8 cellular contexts compared by ENCODE assay signal in the genomic region with DNA sequence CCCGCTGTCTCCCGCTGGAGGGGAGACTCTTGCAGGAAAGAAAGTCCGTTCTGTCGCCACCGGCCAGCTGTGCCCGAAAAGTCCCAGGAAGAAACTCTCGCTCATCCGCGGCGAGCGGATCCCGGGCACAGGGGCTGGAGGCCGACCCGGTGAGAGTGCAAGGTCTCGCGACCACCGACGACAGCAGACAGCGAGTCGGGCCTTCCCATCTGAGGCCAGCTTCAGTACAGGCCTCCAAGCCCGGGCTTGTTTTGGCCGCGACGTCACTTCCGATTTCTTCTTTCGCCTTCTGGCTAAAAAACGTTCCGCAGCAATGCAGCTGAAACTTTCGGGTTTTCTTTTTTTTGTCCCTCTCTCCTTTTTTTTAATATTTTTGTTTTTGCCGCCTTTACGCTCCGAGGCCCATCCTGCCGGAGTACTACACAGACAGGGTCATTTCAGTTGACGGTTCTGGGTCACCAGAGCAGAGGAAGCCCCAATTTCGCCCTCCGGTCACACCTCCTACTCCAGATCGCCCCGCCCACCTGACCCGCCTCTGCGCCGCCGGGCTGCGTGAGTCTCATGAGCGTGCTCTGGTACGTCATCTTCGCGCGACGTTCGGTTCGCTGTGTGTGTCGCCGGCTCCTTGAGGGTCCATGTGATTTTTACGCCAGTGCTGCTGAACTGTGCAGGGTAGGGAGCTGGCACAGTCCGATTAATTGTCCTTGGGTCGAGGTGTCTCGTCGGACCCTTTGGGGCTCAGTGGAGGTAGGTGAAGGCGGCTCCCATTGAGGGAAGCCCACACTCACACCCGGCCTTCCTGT. TPM values are rescaled to one million over a fixed set of nuclear protein-coding genes. Genes with fewer than 3 reads are reported as not detected.
A peak's percentile ranks its signal among the peaks of the same experiment; 100 is the strongest.
DNase-seq lines count a peak whose midpoint lies in the region; ATAC-seq lines count a peak whose summit lies in the region.

A gene with protein sequence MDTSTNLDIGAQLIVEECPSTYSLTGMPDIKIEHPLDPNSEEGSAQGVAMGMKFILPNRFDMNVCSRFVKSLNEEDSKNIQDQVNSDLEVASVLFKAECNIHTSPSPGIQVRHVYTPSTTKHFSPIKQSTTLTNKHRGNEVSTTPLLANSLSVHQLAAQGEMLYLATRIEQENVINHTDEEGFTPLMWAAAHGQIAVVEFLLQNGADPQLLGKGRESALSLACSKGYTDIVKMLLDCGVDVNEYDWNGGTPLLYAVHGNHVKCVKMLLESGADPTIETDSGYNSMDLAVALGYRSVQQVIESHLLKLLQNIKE (minus strand): TSS at position 474 of the 803 bp plus-strand sequence. CDS start 2,758 bp downstream, outside the sequence.
Gene UTP15, plus strand, starts transcription at position 578 of the 803 bp plus-strand sequence. CDS start 1,602 bp downstream, outside the sequence.

- peak; percentile 91 for DNase-seq in AG08396 (ENCODE audit: low spot score)
- DNase-seq in NCI-H345 treated with DMSO at 0.1 percent for 48 hours (lab: John Stamatoyannopoulos, UW; ENCODE audit: unreplicated experiment): peak; percentile 74
- DNase-seq in activated CD4-positive, CD25-positive, alpha-beta regulatory T cell (lab: John Stamatoyannopoulos, UW): peak; percentile 96 to 99 (median 98)
- peak; percentile 97 for DNase-seq in central memory CD4-positive, alpha-beta T cell
- peak; percentile 98 for DNase-seq in immature natural killer cell
- DNase-seq in smooth muscle cell of the brain vasculature (ENCODE audit: low read depth, low spot score): peak; percentile 96

- H3K27me3 Mint-ChIP-seq in immature natural killer cell (ENCODE audit: low read depth in 3 of 3): peaks cover 5 to 8% (median 8%) of the 10 kb centered on the region in 3 donors

- H3K4me3 Mint-ChIP-seq in immature natural killer cell: peak within 1 kb of the TSS; percentile 96 to 100 (median 98)

- H3K4me1 Mint-ChIP-seq in immature natural killer cell: peaks cover 45 to 63% of the 10 kb centered on the region in 2 donors

- H3K27ac Mint-ChIP-seq in immature natural killer cell: peak within 1 kb of the TSS; percentile 96 to 100 (median 99)

- peaks cover 8 to 17% (median 16%) of the 10 kb centered on the region in 3 donors for H3K36me3 Mint-ChIP-seq in immature natural killer cell

- no peaks in the 10 kb centered on the region for H3K9me3 Mint-ChIP-seq in immature natural killer cell

- ATAC-seq in GM19023 (IDR thresholded peaks at IDR 0.05; ENCODE audit: unreplicated experiment) (peak; percentile 95), HG03280 (IDR thresholded peaks at IDR 0.05; ENCODE audit: unreplicated experiment) (peak; percentile 95)

RNA-seq across cellular contexts. Expression of the first gene that starts in this region (rescaled TPM):
- polyA plus RNA-seq in immature natural killer cell: 10 to 100 TPM; 15.6 to 23.0 (median 16.5) TPM

RNA-seq across cellular contexts. Expression of gene UTP15, which starts in this region (rescaled TPM):
- polyA plus RNA-seq in immature natural killer cell: 1 to 10 TPM; 1.5 to 7.8 (median 4.1) TPM

Comparison
In these comparisons a context has a peak if more than half of its experiments do, and no peak if none do; other contexts are left out.
1. Peak in every context shown above with its lines: DNase-seq and ATAC-seq.